6 cellular contexts compared by ENCODE assay signal in the genomic region with DNA sequence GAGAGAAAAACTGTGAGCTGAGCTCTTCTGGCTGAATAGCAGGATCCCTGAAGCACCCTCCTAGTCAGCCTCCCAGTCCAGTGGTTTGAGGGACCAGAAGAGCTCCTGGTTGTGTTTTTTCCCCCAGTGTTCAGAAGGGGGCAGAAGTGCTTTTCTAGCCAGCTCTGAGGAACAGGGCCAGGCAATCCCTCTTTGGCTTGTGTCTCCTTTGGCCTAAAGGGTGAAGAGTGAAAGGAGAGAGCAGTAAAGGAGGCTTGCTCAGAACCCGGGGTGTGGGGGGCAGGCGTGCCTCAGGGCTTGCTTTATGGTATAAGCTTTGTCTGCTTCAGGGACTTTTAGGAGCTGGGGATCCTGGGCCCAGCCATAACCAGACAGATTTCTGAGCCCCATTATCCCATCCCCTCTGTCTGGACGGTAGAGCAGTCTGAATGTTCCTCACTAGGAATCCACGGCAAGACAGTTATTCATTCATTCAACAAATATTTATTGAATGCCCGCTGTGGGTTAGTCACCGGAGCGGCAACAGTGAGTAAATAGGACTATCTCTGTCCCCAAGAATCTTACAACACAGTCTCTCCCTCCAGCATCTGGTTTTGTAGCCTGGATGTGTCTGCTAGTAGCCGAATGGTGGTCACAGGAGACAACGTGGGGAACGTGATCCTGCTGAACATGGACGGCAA. TPM values are rescaled to one million over a fixed set of nuclear protein-coding genes. Genes with fewer than 3 reads are reported as not detected.
DNase-seq lines count a peak whose midpoint lies in the region; ATAC-seq and TF ChIP-seq lines count a peak whose summit lies in the region.

No MANE protein-coding gene starts in this region.

- 36 to 39% methylated on average over 11 of the region's 11 CpGs for WGBS in heart right ventricle, 2 donors

- ATAC-seq in RWPE2 (ENCODE audit: low read depth) (peak; percentile 79), heart right ventricle (peak; percentile 63 to 81 (median 74)), HG02571 (IDR thresholded peaks at IDR 0.05; ENCODE audit: unreplicated experiment) (no peak)

- H3K27me3 ChIP-seq in RWPE2 (ENCODE audit: insufficient read depth, poor library complexity, severe bottlenecking): no peaks in the 10 kb centered on the region
- H3K27me3 ChIP-seq in heart right ventricle: no peaks in the 10 kb centered on the region

- peaks cover 74% of the 10 kb centered on the region for H3K36me3 ChIP-seq in RWPE2 (ENCODE audit: low read depth)
- peaks cover 0 to 74% (median 14%) of the 10 kb centered on the region in 9 donors for H3K36me3 ChIP-seq in heart right ventricle

- H3K4me1 ChIP-seq in RWPE2 (ENCODE audit: insufficient read depth, poor library complexity, severe bottlenecking): peaks cover 9% of the 10 kb centered on the region
- peaks cover 5 to 33% (median 22%) of the 10 kb centered on the region in 9 donors for H3K4me1 ChIP-seq in heart right ventricle

- peak overlapping the region; percentile 71 for H3K27ac ChIP-seq in RWPE2 (ENCODE audit: poor library complexity, severe bottlenecking)
- peak overlapping the region in 9 of 10 donors; percentile 47 to 73 (median 58) for H3K27ac ChIP-seq in heart right ventricle

- H3K9me3 ChIP-seq in RWPE2 (ENCODE audit: severe bottlenecking): no peaks in the 10 kb centered on the region
- H3K9me3 ChIP-seq in heart right ventricle: no peaks in the 10 kb centered on the region

- no peak overlapping the region for H3K4me3 ChIP-seq in RWPE2 (ENCODE audit: severe bottlenecking)
- H3K4me3 ChIP-seq in heart right ventricle: peak overlapping the region in 3 of 10 donors; percentile 2 to 13 (median 8)

- TF ChIP-seq CTCF in RWPE2 (IDR thresholded peaks at IDR 0.05; ENCODE audit: poor library complexity, severe bottlenecking): peak; percentile 30
- peak in 8 of 9 donors; percentile 18 to 59 (median 48) for TF ChIP-seq CTCF in heart right ventricle (IDR thresholded peaks at IDR 0.05)

- DNase-seq in ELF-1 (ENCODE audit: low read depth, low spot score): peak; percentile 50
- no peak for DNase-seq in RWPE2 (ENCODE audit: low spot score)
- DNase-seq in heart right ventricle: peak; percentile 25 to 52
- no peak for DNase-seq in NCI-H345 treated with DMSO at 0.1 percent for 48 hours (lab: John Stamatoyannopoulos, UW; ENCODE audit: unreplicated experiment)
- no peak for DNase-seq in kidney glomerular epithelial cell (lab: John Stamatoyannopoulos, UW)

- intact Hi-C loops in heart right ventricle (cut with DNase I): loop anchor here in 4 of 10 donors (10.0 kb wide), 2 partner anchors 49 to 121 kb away; partner anchors contain the start of genes MYBPC3 (in 3 of the 4) and PACSIN3 (in 1 of the 4)

RNA-seq across cellular contexts. Expression of gene ACP2, which starts 14.5 kb away (rescaled TPM):
- 10 to 100 TPM; 17.2 to 38.8 (median 21.8) TPM for total RNA-seq in heart right ventricle
- polyA plus RNA-seq in heart right ventricle: 10 to 100 TPM; 28.9 to 42.6 TPM

RNA-seq across cellular contexts. Expression of gene DDB2, which starts 19.4 kb away (rescaled TPM):
- total RNA-seq in heart right ventricle: 10 to 100 TPM in 4 of 10 donors, 1 to 10 TPM in 6; 6.4 to 22.5 (median 8.3) TPM
- polyA plus RNA-seq in heart right ventricle: 10 to 100 TPM in 1 of 2 donors, 1 to 10 TPM in 1; 8.1 to 30.6 TPM

RNA-seq across cellular contexts. Expression of gene NR1H3, which starts 23.7 kb away (rescaled TPM):
- 10 to 100 TPM in 4 of 10 donors, 1 to 10 TPM in 6; 6.6 to 26.5 (median 9.7) TPM for total RNA-seq in heart right ventricle
- 10 to 100 TPM; 15.5 to 49.2 TPM for polyA plus RNA-seq in heart right ventricle

RNA-seq across cellular contexts. Expression of gene MADD, which starts 35.8 kb away (rescaled TPM):
- 10 to 100 TPM; 23.8 to 54.8 (median 35.7) TPM for total RNA-seq in heart right ventricle
- 10 to 100 TPM; 24.4 to 35.1 TPM for polyA plus RNA-seq in heart right ventricle

RNA-seq across cellular contexts. Expression of gene PACSIN3, which starts 47.9 kb away (rescaled TPM):
- total RNA-seq in heart right ventricle: 100 to 1,000 TPM; 146 to 335 (median 257) TPM
- polyA plus RNA-seq in heart right ventricle: 100 to 1,000 TPM; 163 to 209 TPM

Comparison
In these comparisons a context has a peak if more than half of its experiments do, and no peak if none do; other contexts are left out.
1. DNase-seq: peak in ELF-1 (single experiment) and heart right ventricle (2 of 2); none in RWPE2 (single experiment), NCI-H345 treated with DMSO at 0.1 percent for 48 hours (single experiment) and kidney glomerular epithelial cell (single experiment).